ENCODE assay signal across 8 cellular contexts in the genomic region with DNA sequence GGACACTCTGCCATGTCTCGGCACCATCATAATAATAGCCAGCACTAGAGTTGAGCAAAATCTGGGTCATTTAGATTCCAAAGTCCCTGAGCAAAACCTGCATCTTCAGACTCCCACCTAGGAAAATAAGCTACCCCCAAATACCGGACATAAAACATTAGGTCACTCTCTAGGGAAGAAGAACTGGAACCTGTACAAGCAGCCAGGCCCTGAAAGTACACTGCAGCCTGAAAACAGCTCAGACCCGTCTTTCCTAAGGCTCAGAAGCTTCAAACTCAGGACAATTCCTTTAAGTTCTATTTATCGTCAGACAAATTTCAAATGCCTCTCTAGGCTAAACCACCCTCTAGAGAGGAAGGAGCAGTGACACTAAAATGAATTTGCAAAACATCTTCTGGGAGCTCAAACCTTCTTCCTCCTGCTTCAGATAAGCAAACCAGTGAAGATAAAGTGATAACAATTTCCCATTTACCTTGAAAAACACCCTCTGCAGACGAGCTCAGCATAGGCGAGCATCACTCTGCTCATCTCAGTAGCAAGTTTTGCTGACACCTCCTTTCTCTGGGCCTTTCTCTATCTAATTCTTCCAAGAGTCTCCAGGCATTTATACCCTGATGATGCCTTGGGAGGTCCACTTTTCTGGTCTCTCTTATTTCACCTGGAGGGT. TPM values are rescaled to one million over a fixed set of nuclear protein-coding genes. Genes with fewer than 3 reads are reported as not detected.
DNase-seq lines count a peak whose midpoint lies in the region; ATAC-seq and TF ChIP-seq lines count a peak whose summit lies in the region.

No MANE protein-coding gene starts in this region.

- no peak for TF ChIP-seq CTCF in CD8-positive, alpha-beta T cell (IDR thresholded peaks at IDR 0.05)
- TF ChIP-seq CTCF in adrenal gland (IDR thresholded peaks at IDR 0.05): no peak
- no peak for TF ChIP-seq CTCF in gastrocnemius medialis (IDR thresholded peaks at IDR 0.05 in 4 of 5, conservative IDR thresholded peaks at IDR 0.05 in 1 of 5)

- H3K9me3 ChIP-seq in CD8-positive, alpha-beta T cell (ENCODE audit: low read length): no peaks in the 10 kb centered on the region
- no peaks in the 10 kb centered on the region for H3K9me3 ChIP-seq in adrenal gland (replicated peaks in 1 of 3)
- no peaks in the 10 kb centered on the region for H3K9me3 ChIP-seq in muscle layer of duodenum (ENCODE audit: control insufficient read depth in 1 of 2, low read length in 2 of 2)
- H3K9me3 ChIP-seq in gastrocnemius medialis: no peaks in the 10 kb centered on the region

- no peaks in the 10 kb centered on the region for H3K9me3 Mint-ChIP-seq in CD8-positive, alpha-beta T cell

- POLR2A ChIA-PET in CD8-positive, alpha-beta T cell (lab: Charles Lee): interaction anchor here (0.8 to 1.5 kb wide), 4 partner anchors 17 to 204 kb away, joined by 3 to 5 read pairs (median 3); no protein-coding TSS in a partner anchor

- H3K4me1 Mint-ChIP-seq in CD8-positive, alpha-beta T cell (ENCODE audit: low read depth): peaks cover 43% of the 10 kb centered on the region

- no peak for ATAC-seq in CD8-positive, alpha-beta T cell
- peak; percentile 4 for ATAC-seq in HG02763 (IDR thresholded peaks at IDR 0.05; ENCODE audit: unreplicated experiment)
- ATAC-seq in gastrocnemius medialis: no peak
- ATAC-seq in GM19463 (IDR thresholded peaks at IDR 0.05; ENCODE audit: unreplicated experiment): no peak

- H3K27ac Mint-ChIP-seq in CD8-positive, alpha-beta T cell: peak overlapping the region; percentile 83

- H3K4me3 ChIP-seq in CD8-positive, alpha-beta T cell (ENCODE audit: low read depth, low read length): no peak overlapping the region
- H3K4me3 ChIP-seq in adrenal gland (no peak overlapping the region), muscle layer of duodenum (ENCODE audit: low read depth in 1 of 2, low read length in 2 of 2) (peak overlapping the region in 1 of 2 donors; percentile 23), gastrocnemius medialis (no peak overlapping the region), H7 (ENCODE audit: insufficient read depth, low read depth, low read length) (no peak overlapping the region)

- in situ Hi-C loops in gastrocnemius medialis (cut with MboI; ENCODE audit: low sequenced_read_pairs in 4 of 4): no loop called here

- H3K4me3 Mint-ChIP-seq in CD8-positive, alpha-beta T cell: peak overlapping the region; percentile 51

- H3K36me3 Mint-ChIP-seq in CD8-positive, alpha-beta T cell: no peaks in the 10 kb centered on the region

- no peak overlapping the region for H3K27ac ChIP-seq in CD8-positive, alpha-beta T cell (ENCODE audit: low read depth, low read length)
- H3K27ac ChIP-seq in adrenal gland: peak overlapping the region in 4 of 5 donors; percentile 4 to 77 (median 45)
- H3K27ac ChIP-seq in muscle layer of duodenum (ENCODE audit: low read length): peak overlapping the region; percentile 93
- peak overlapping the region in 2 of 4 donors; percentile 13 to 26 for H3K27ac ChIP-seq in gastrocnemius medialis

- H3K36me3 ChIP-seq in CD8-positive, alpha-beta T cell (ENCODE audit: insufficient read depth, low read length): no peaks in the 10 kb centered on the region
- H3K36me3 ChIP-seq in adrenal gland (replicated peaks in 1 of 2): no peaks in the 10 kb centered on the region
- H3K36me3 ChIP-seq in muscle layer of duodenum (ENCODE audit: control insufficient read depth in 1 of 2, insufficient read depth in 2 of 2, low read length in 2 of 2): peaks cover 0 to 9% of the 10 kb centered on the region in 2 donors
- no peaks in the 10 kb centered on the region for H3K36me3 ChIP-seq in gastrocnemius medialis
- no peaks in the 10 kb centered on the region; the same call in 1 of the 2 replicates for H3K36me3 ChIP-seq in H7 (replicated peaks; ENCODE audit: control insufficient read depth, insufficient read depth, low read length)

- H3K27me3 ChIP-seq in CD8-positive, alpha-beta T cell (ENCODE audit: insufficient read depth, low read length): no peaks in the 10 kb centered on the region
- no peaks in the 10 kb centered on the region for H3K27me3 ChIP-seq in adrenal gland
- no peaks in the 10 kb centered on the region for H3K27me3 ChIP-seq in muscle layer of duodenum (ENCODE audit: low read depth, low read length)
- H3K27me3 ChIP-seq in gastrocnemius medialis: no peaks in the 10 kb centered on the region
- H3K27me3 ChIP-seq in H7 (ENCODE audit: control insufficient read depth, insufficient read depth, low read length): no peaks in the 10 kb centered on the region

- TF ChIP-seq POLR2A in adrenal gland (IDR thresholded peaks at IDR 0.05) (no peak), gastrocnemius medialis (IDR thresholded peaks at IDR 0.05) (no peak)

- H3K27me3 Mint-ChIP-seq in CD8-positive, alpha-beta T cell (ENCODE audit: low read depth): no peaks in the 10 kb centered on the region

- no peak for DNase-seq in CD8-positive, alpha-beta T cell
- no peak for DNase-seq in adrenal gland
- DNase-seq in gastrocnemius medialis: no peak
- DNase-seq in activated effector memory CD4-positive, alpha-beta T cell treated with anti-CD3 and anti-CD28 coated beads, Interleukin-2, amount 50 U/mL, for 16 hours: no peak
- DNase-seq in H7: no peak

- intact Hi-C loops in CD8-positive, alpha-beta T cell (cut with DNase I, micrococcal nuclease): no loop called here
- intact Hi-C loops in adrenal gland (cut with DNase I) (no loop called here), gastrocnemius medialis (cut with DNase I; ENCODE audit: low total_unique reads) (no loop called here)

- WGBS in adrenal gland, 4 donors: 49 to 70% (median 60%) methylated on average over 6 of the region's 6 CpGs

- CTCF ChIA-PET in CD8-positive, alpha-beta T cell (lab: Charles Lee): interaction anchor here (0.7 to 0.8 kb wide), 2 partner anchors 10 to 109 kb away, joined by 3 read pairs; no protein-coding TSS in a partner anchor

- H3K4me1 ChIP-seq in CD8-positive, alpha-beta T cell (ENCODE audit: insufficient read depth, low read length): no peaks in the 10 kb centered on the region
- H3K4me1 ChIP-seq in adrenal gland (replicated peaks in 1 of 2) (peaks cover 0 to 30% of the 10 kb centered on the region in 2 donors), muscle layer of duodenum (ENCODE audit: control insufficient read depth in 1 of 2, insufficient read depth in 2 of 2, low read length in 2 of 2) (peaks cover 17 to 44% of the 10 kb centered on the region in 2 donors), gastrocnemius medialis (peaks cover 0 to 12% of the 10 kb centered on the region in 2 donors)

RNA-seq across cellular contexts. Expression of gene ADAM19, which starts 34.0 kb away (rescaled TPM):
- total RNA-seq in CD8-positive, alpha-beta T cell: 1 to 10 TPM; 5.9 to 6.5 TPM
- total RNA-seq in adrenal gland (10 to 100 TPM in 1 of 8 donors, 1 to 10 TPM in 7; 4.3 to 15.1 (median 6.4) TPM), gastrocnemius medialis (under 1 TPM; 0.39 to 0.97 (median 0.76) TPM)
- 1 to 10 TPM; 2.2 to 4.3 (median 2.6) TPM for polyA plus RNA-seq in adrenal gland
- total RNA-seq in H7 (2014; rRNA removed; shearing (Covaris generic)): 37.7 and 53.1 TPM in 2 replicates
